In the genomic region with DNA sequence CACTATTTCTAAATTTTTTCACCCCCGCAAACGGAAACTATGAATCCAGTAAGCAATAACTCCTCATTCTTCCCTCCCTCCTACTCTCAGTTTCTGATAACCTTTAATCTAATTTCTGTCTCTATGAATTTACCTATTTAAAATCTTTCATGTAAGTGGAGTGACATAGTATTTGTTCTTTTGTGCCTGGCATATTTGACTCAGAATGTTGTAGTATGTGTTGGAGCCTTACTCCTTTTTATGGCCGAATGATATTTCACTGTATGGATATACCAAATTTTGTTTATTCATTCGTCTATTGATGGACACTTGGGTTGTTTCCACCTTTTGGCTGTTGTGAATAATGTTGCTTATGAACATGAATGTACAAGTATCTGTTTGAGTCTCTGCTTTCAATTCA, we compare ENCODE assay signal across 19 cellular contexts.
"Had no signal": no experiment of that assay in that cellular context is flagged by ENCODE, and none has a peak within 500 bp of the region (broad histone marks: within the 10 kb centered on the region; RNA-seq: fewer than 3 reads in every experiment).

No MANE protein-coding gene starts in this region.

- ATAC-seq: HepG2 had no signal

- DNase-seq: IMR-90, KG1, MG63, NCI-H1092 treated with DMSO at 0.1 percent for 48 hours, NCI-H1436, NCI-H187, NCI-H2029, NCI-H2081 treated with DMSO at 0.1 percent for 48 hours, NCI-H2171, NCI-H226, NCI-H446, NCI-H510A, NCI-H524 treated with DMSO at 0.1 percent for 48 hours, NCI-H69, NCI-H774, Right ventricle myocardium superior, RPMI8226, SIG-M5 had no signal
